Comparison of ENCODE assay signal across 16 cellular contexts in the genomic region with DNA sequence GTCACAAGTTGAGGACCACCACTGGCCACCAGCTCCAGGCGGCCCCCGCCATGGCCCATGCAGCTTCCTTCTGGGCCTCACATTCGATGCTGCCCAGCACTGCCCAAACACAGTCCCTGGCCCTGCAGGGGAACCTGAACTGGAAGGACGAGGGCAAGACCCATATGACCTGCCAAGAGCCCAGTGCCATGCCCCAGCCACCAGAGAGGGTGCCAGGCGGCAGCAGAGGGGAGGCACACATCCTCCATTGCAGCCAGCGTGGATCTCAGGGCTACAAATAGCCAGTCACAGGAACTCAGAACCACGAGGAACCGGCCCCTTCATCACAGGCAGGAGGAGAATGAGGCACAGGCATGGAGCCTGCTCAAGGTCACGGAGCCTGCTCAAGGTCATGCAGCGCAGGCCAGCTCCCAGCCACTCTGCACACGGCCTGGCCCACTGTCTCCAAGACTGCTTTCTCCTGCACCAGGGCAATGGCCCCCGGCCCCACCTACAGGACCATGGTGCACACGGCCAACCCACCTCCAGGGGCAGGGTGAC.
DNase-seq lines count a peak whose midpoint lies in the region; ATAC-seq and TF ChIP-seq lines count a peak whose summit lies in the region.
"Had no signal": no experiment of that assay in that cellular context is flagged by ENCODE, and none has a peak within 500 bp of the region (broad histone marks: within the 10 kb centered on the region; RNA-seq: fewer than 3 reads in every experiment).

No MANE protein-coding gene starts in this region.

- H3K4me1 Mint-ChIP-seq in T-helper 1 cell treated with Interleukin-12 subunit alpha and Interleukin-12 subunit beta and Interleukin-4 antibody, amounts not matched to agents 30 μg/mL and 1 μg/mL, for 36 hours (ENCODE audit: low read depth): peaks cover 80% of the 10 kb centered on the region
- peaks cover 70 to 87% of the 10 kb centered on the region in 2 donors for H3K4me1 Mint-ChIP-seq in natural killer cell

- H3K79me2 ChIP-seq in MM.1S (ENCODE audit: low read length): peaks cover 96% of the 10 kb centered on the region

- TF ChIP-seq CTCF in MM.1S (IDR thresholded peaks at IDR 0.05; ENCODE audit: low read length) (no peak), natural killer cell (IDR thresholded peaks at IDR 0.05) (no peak), Peyer's patch (IDR thresholded peaks at IDR 0.05) (no peak)

- H2AFZ ChIP-seq in MM.1S (ENCODE audit: low read length): no peak overlapping the region

- no peak overlapping the region for H3K4me2 ChIP-seq in MM.1S (ENCODE audit: low read depth, low read length)

- H3F3A ChIP-seq in MM.1S (ENCODE audit: insufficient read depth, low read length): peaks cover 19% of the 10 kb centered on the region

- H3K36me3 ChIP-seq in MM.1S (replicated peaks; ENCODE audit: insufficient read depth, low read length): no peaks in the 10 kb centered on the region
- H3K36me3 ChIP-seq in Peyer's patch: no peaks in the 10 kb centered on the region
- H3K36me3 ChIP-seq: right lobe of liver, tibial nerve had no signal

- H3K4me3 Mint-ChIP-seq in T-helper 1 cell treated with Interleukin-12 subunit alpha and Interleukin-12 subunit beta and Interleukin-4 antibody, amounts not matched to agents 30 μg/mL and 1 μg/mL, for 36 hours: no peak overlapping the region
- H3K4me3 Mint-ChIP-seq in natural killer cell: peak overlapping the region; percentile 40

- no peaks in the 10 kb centered on the region for H3K9me3 ChIP-seq in MM.1S (replicated peaks; ENCODE audit: insufficient read depth, low read length)
- no peaks in the 10 kb centered on the region for H3K9me3 ChIP-seq in Peyer's patch
- H3K9me3 ChIP-seq: right lobe of liver, tibial nerve had no signal

- no peaks in the 10 kb centered on the region for H3K27me3 Mint-ChIP-seq in T-helper 1 cell treated with Interleukin-12 subunit alpha and Interleukin-12 subunit beta and Interleukin-4 antibody, amounts not matched to agents 30 μg/mL and 1 μg/mL, for 36 hours (ENCODE audit: low read depth)
- no peaks in the 10 kb centered on the region for H3K27me3 Mint-ChIP-seq in natural killer cell (ENCODE audit: low read depth in 2 of 2)

- H3K27me3 ChIP-seq in MM.1S (replicated peaks; ENCODE audit: insufficient read depth, low read length) (no peaks in the 10 kb centered on the region), Peyer's patch (no peaks in the 10 kb centered on the region)
- H3K27me3 ChIP-seq: right lobe of liver, tibial nerve had no signal

- no peaks in the 10 kb centered on the region for H4K20me1 ChIP-seq in MM.1S (ENCODE audit: insufficient read depth, low read length)

- H3K27ac Mint-ChIP-seq in T-helper 1 cell treated with Interleukin-12 subunit alpha and Interleukin-12 subunit beta and Interleukin-4 antibody, amounts not matched to agents 30 μg/mL and 1 μg/mL, for 36 hours: peak overlapping the region; percentile 90
- peak overlapping the region; percentile 84 to 92 for H3K27ac Mint-ChIP-seq in natural killer cell

- H3K4me3 ChIP-seq in MM.1S (ENCODE audit: low read length): no peak overlapping the region
- no peak overlapping the region for H3K4me3 ChIP-seq in Peyer's patch
- H3K4me3 ChIP-seq: right lobe of liver, tibial nerve had no signal

- peaks cover 41% of the 10 kb centered on the region for H3K36me3 Mint-ChIP-seq in T-helper 1 cell treated with Interleukin-12 subunit alpha and Interleukin-12 subunit beta and Interleukin-4 antibody, amounts not matched to agents 30 μg/mL and 1 μg/mL, for 36 hours (ENCODE audit: low read depth)
- no peaks in the 10 kb centered on the region for H3K36me3 Mint-ChIP-seq in natural killer cell

- H3K9ac ChIP-seq in MM.1S (ENCODE audit: low read length): no peak overlapping the region

- peak overlapping the region; percentile 95; the same call in 1 of the 2 replicates for H3K27ac ChIP-seq in MM.1S (ENCODE audit: low read length)
- H3K27ac ChIP-seq in angular gyrus (ENCODE audit: low read depth, low read length): peak overlapping the region; percentile 73
- H3K27ac ChIP-seq in Peyer's patch: peak overlapping the region in 2 of 4 donors; percentile 45 to 70
- H3K27ac ChIP-seq: 22Rv1, right lobe of liver, tibial nerve had no signal

- peaks cover 4% of the 10 kb centered on the region for H3K9me3 Mint-ChIP-seq in T-helper 1 cell treated with Interleukin-12 subunit alpha and Interleukin-12 subunit beta and Interleukin-4 antibody, amounts not matched to agents 30 μg/mL and 1 μg/mL, for 36 hours
- H3K9me3 Mint-ChIP-seq in natural killer cell: no peaks in the 10 kb centered on the region

- H3K4me1 ChIP-seq in MM.1S (ENCODE audit: low read length): peaks cover 58% of the 10 kb centered on the region
- peaks cover 0 to 51% (median 43%) of the 10 kb centered on the region in 4 donors for H3K4me1 ChIP-seq in Peyer's patch
- H3K4me1 ChIP-seq: right lobe of liver had no signal

- ATAC-seq in natural killer cell: no peak
- ATAC-seq: esophagus mucosa had no signal

- DNase-seq in T-helper 1 cell (no peak), MM.1S (no peak), natural killer cell (no peak), Peyer's patch (no peak), Kasumi-1 (lab: John Stamatoyannopoulos, UW) (no peak), NOMO-1 treated with dmso at 0.1 percent for 144 hours (lab: John Stamatoyannopoulos, UW; ENCODE audit: unreplicated experiment) (no peak)
- DNase-seq: cortex of kidney, glutamatergic neuron, KG1, NCI-H187, right lobe of liver had no signal

- no peaks in the 10 kb centered on the region for H3K9me2 ChIP-seq in MM.1S (replicated peaks; ENCODE audit: insufficient read depth, low read length)

- TF ChIP-seq POLR2A in Peyer's patch (IDR thresholded peaks at IDR 0.05): no peak

- intact Hi-C loops in natural killer cell (cut with micrococcal nuclease): loop anchor here (2.0 to 10.0 kb wide), 3 partner anchors 34 to 121 kb away; no protein-coding TSS in a partner anchor
